In the genomic region with DNA sequence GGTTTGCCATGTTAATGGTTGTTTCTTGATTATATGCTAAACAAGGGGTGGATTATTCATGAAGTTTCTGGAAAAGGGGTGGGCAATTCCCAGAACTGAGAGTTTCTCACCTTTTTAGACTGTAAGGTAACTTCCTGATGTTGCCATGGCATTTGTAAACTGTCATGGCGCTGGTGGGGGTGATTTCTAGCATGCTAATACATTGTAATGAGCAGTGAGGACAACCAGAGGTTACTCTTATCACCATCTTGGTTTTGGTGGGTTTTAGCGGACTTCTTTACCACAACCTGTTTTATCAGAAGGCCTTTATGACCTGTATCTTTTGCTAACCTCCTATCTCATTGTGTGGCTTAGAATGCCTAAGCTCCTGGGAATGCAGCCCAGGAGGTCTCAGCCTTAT, we compare ENCODE assay signal across 30 cellular contexts.
"Had no signal": no experiment of that assay in that cellular context is flagged by ENCODE, and none has a peak within 500 bp of the region (broad histone marks: within the 10 kb centered on the region; RNA-seq: fewer than 3 reads in every experiment).

No MANE protein-coding gene starts in this region.

- H3K27me3 Mint-ChIP-seq: progenitor cell of endocrine pancreas; stimulated activated naive B cell treated with anti-CD40 and anti-IgM and Interleukin-4, amounts not matched to agents 10 μg/mL and 1 μg/mL and 100 μg/mL, for 72 hours; stimulated activated naive CD8-positive, alpha-beta T cell treated with anti-CD3 and anti-CD28 coated beads, Interleukin-15, Interleukin-2, amounts not matched to agents 100 ng/mL and 50 ng/mL, for 24 hours had no signal

- H3K4me3 Mint-ChIP-seq: immature natural killer cell; mesothelial cell of epicardium; naive B cell; natural killer cell; nephron progenitor cell; stimulated activated naive B cell treated with anti-CD40 and anti-IgM and Interleukin-4, amounts not matched to agents 10 μg/mL and 1 μg/mL and 100 μg/mL, for 72 hours; stimulated activated naive CD8-positive, alpha-beta T cell treated with anti-CD3 and anti-CD28 coated beads, Interleukin-15, Interleukin-2, amounts not matched to agents 100 ng/mL and 50 ng/mL, for 24 hours had no signal

- DNase-seq: hippocampal formation; immature natural killer cell; kidney; left colon; left lung; lower lobe of right lung; mammary epithelial cell; mesenchymal stem cell; naive B cell; natural killer cell; nephron progenitor cell; ovary; right lobe of liver; stimulated activated CD4-positive, alpha-beta T cell treated with anti-CD3 and anti-CD28 coated beads, Interleukin-12 subunit alpha, Interleukin-12 subunit beta, amount 100 ng/mL, for 4 hours; stimulated activated CD4-positive, alpha-beta T cell treated with anti-CD3 and anti-CD28 coated beads, Interleukin-15, amount 100 ng/mL, for 24 hours; stimulated activated CD4-positive, alpha-beta T cell treated with anti-CD3 and anti-CD28 coated beads, Interleukin-2, amount 100 ng/mL, for 24 hours; stimulated activated CD4-positive, alpha-beta T cell treated with anti-CD3 and anti-CD28 coated beads, Interleukin-4, amount 100 ng/mL, for 1 hour; stimulated activated naive B cell treated with anti-CD40 and anti-IgM and Interleukin-4, amounts not matched to agents 10 μg/mL and 1 μg/mL and 100 μg/mL, for 72 hours; tibial artery; trophoblast cell; upper lobe of right lung had no signal

- H3K27ac ChIP-seq: left lung, lower lobe of right lung, ovary, right atrium auricular region, right lobe of liver, skin epidermis, suprapubic skin, thoracic aorta, tibial artery, upper lobe of right lung had no signal

- ATAC-seq: left colon; left lung; lower lobe of right lung; natural killer cell; right lobe of liver; stimulated activated naive B cell treated with anti-CD40 and anti-IgM and Interleukin-4, amounts not matched to agents 10 μg/mL and 1 μg/mL and 100 μg/mL, for 72 hours; upper lobe of right lung had no signal

- FAIRE-seq: islet of Langerhans, kidney, urothelium cell line had no signal

- H3K4me3 ChIP-seq: left lung, lower lobe of right lung, ovary, right atrium auricular region, right lobe of liver, skin epidermis, suprapubic skin, thoracic aorta, tibial artery, upper lobe of right lung had no signal

- H3K27me3 ChIP-seq: left lung, ovary, right atrium auricular region, right lobe of liver, suprapubic skin, tibial artery, upper lobe of right lung had no signal

- H3K27ac Mint-ChIP-seq: immature natural killer cell; mesothelial cell of epicardium; naive B cell; natural killer cell; nephron progenitor cell; progenitor cell of endocrine pancreas; stimulated activated naive B cell treated with anti-CD40 and anti-IgM and Interleukin-4, amounts not matched to agents 10 μg/mL and 1 μg/mL and 100 μg/mL, for 72 hours; stimulated activated naive CD8-positive, alpha-beta T cell treated with anti-CD3 and anti-CD28 coated beads, Interleukin-15, Interleukin-2, amounts not matched to agents 100 ng/mL and 50 ng/mL, for 24 hours had no signal

- H3K9me3 ChIP-seq: left lung, lower lobe of right lung, ovary, right atrium auricular region, right lobe of liver, suprapubic skin, thoracic aorta, tibial artery, upper lobe of right lung had no signal

- H3K9me3 Mint-ChIP-seq: immature natural killer cell; mesothelial cell of epicardium; natural killer cell; nephron progenitor cell; stimulated activated naive B cell treated with anti-CD40 and anti-IgM and Interleukin-4, amounts not matched to agents 10 μg/mL and 1 μg/mL and 100 μg/mL, for 72 hours; stimulated activated naive CD8-positive, alpha-beta T cell treated with anti-CD3 and anti-CD28 coated beads, Interleukin-15, Interleukin-2, amounts not matched to agents 100 ng/mL and 50 ng/mL, for 24 hours had no signal

- H3K4me1 Mint-ChIP-seq: naive B cell had no signal

- H3K36me3 ChIP-seq: left lung, lower lobe of right lung, ovary, right atrium auricular region, right lobe of liver, suprapubic skin, thoracic aorta, tibial artery, upper lobe of right lung had no signal

- H3K4me1 ChIP-seq: left lung, lower lobe of right lung, right atrium auricular region, right lobe of liver, suprapubic skin, tibial artery, upper lobe of right lung had no signal

- H3K36me3 Mint-ChIP-seq: immature natural killer cell; mesothelial cell of epicardium; naive B cell; natural killer cell; stimulated activated naive B cell treated with anti-CD40 and anti-IgM and Interleukin-4, amounts not matched to agents 10 μg/mL and 1 μg/mL and 100 μg/mL, for 72 hours had no signal
